24 cellular contexts compared by ENCODE assay signal in genomic region chr17:49597928-49598655, GRCh38. TPM values are rescaled to one million over a fixed set of nuclear protein-coding genes. Genes with fewer than 3 reads are reported as not detected.
A peak's percentile ranks its signal among the peaks of the same experiment; 100 is the strongest.
DNase-seq lines count a peak whose midpoint lies in the region; ATAC-seq and TF ChIP-seq lines count a peak whose summit lies in the region.
"Had no signal": no experiment of that assay in that cellular context is flagged by ENCODE, and none has a peak within 500 bp of the region (broad histone marks: within the 10 kb centered on the region; RNA-seq: fewer than 3 reads in every experiment).

No MANE protein-coding gene starts in this region.

- peaks cover 0 to 2% (median under 1%) of the 10 kb centered on the region in 4 donors for H3K4me1 Mint-ChIP-seq in CD4-positive, CD25-positive, alpha-beta regulatory T cell
- H3K4me1 Mint-ChIP-seq: stimulated activated effector memory CD8-positive, alpha-beta T cell treated with anti-CD3 and anti-CD28 coated beads, Interleukin-12 subunit alpha, Interleukin-12 subunit beta, amount 100 ng/mL, for 72 hours had no signal

- peak overlapping the region in 2 of 3 donors; percentile 21 to 52 for H3K27ac Mint-ChIP-seq in CD4-positive, CD25-positive, alpha-beta regulatory T cell
- H3K27ac Mint-ChIP-seq: activated T-helper 2 cell treated with anti-CD3 and anti-CD28 coated beads, Interferon-gamma antibody, Interleukin-2, Interleukin-4, amounts not matched to agents 10 μg/mL and 5 μg/mL and 100 μg/mL, durations not matched to agents 14 hours and 24 hours and 36 hours; endodermal cell had no signal

- no peaks in the 10 kb centered on the region for H3K9me3 Mint-ChIP-seq in CD4-positive, CD25-positive, alpha-beta regulatory T cell
- H3K9me3 Mint-ChIP-seq: activated T-helper 2 cell treated with anti-CD3 and anti-CD28 coated beads, Interferon-gamma antibody, Interleukin-2, Interleukin-4, amounts not matched to agents 10 μg/mL and 5 μg/mL and 100 μg/mL, durations not matched to agents 14 hours and 24 hours and 36 hours; endodermal cell; stimulated activated effector memory CD8-positive, alpha-beta T cell treated with anti-CD3 and anti-CD28 coated beads, Interleukin-12 subunit alpha, Interleukin-12 subunit beta, amount 100 ng/mL, for 72 hours had no signal

- no peaks in the 10 kb centered on the region for H3K27me3 Mint-ChIP-seq in CD4-positive, CD25-positive, alpha-beta regulatory T cell

- no peaks in the 10 kb centered on the region for H3K9me3 ChIP-seq in CD4-positive, CD25-positive, alpha-beta regulatory T cell (ENCODE audit: control insufficient read depth in 2 of 2, low read length in 2 of 2)
- no peaks in the 10 kb centered on the region for H3K9me3 ChIP-seq in ascending aorta
- H3K9me3 ChIP-seq: left lung, right lobe of liver had no signal

- peaks cover 68% of the 10 kb centered on the region for H3K36me3 ChIP-seq in CD4-positive, CD25-positive, alpha-beta regulatory T cell (ENCODE audit: control insufficient read depth, insufficient read depth, low read length)
- peaks cover 48 to 72% of the 10 kb centered on the region in 2 donors for H3K36me3 ChIP-seq in ascending aorta
- peaks cover 42% of the 10 kb centered on the region for H3K36me3 ChIP-seq in rectal smooth muscle tissue (ENCODE audit: control insufficient read depth, insufficient read depth, low read length)

- H3K27ac ChIP-seq in CD4-positive, CD25-positive, alpha-beta regulatory T cell (ENCODE audit: insufficient read depth, low read length, poor library complexity, severe bottlenecking) = no peak overlapping the region
- H3K27ac ChIP-seq in ascending aorta = peak overlapping the region; percentile 53 to 56
- H3K27ac ChIP-seq in rectal smooth muscle tissue (ENCODE audit: low read depth, low read length) = peak overlapping the region; percentile 49
- H3K27ac ChIP-seq: foreskin keratinocyte, right lobe of liver had no signal

- H3K4me3 ChIP-seq in CD4-positive, CD25-positive, alpha-beta regulatory T cell (ENCODE audit: low read depth, low read length) = no peak overlapping the region
- H3K4me3 ChIP-seq in ascending aorta = no peak overlapping the region
- H3K4me3 ChIP-seq in rectal smooth muscle tissue (ENCODE audit: low read length) = no peak overlapping the region
- H3K4me3 ChIP-seq: left lung, right lobe of liver had no signal

- H3K27me3 ChIP-seq in CD4-positive, CD25-positive, alpha-beta regulatory T cell (ENCODE audit: control insufficient read depth, insufficient read depth, low read length) = no peaks in the 10 kb centered on the region
- no peaks in the 10 kb centered on the region for H3K27me3 ChIP-seq in ascending aorta
- H3K27me3 ChIP-seq in rectal smooth muscle tissue (ENCODE audit: control insufficient read depth, insufficient read depth, low read length) = no peaks in the 10 kb centered on the region
- H3K27me3 ChIP-seq: foreskin keratinocyte, left lung, right lobe of liver had no signal

- TF ChIP-seq CTCF in ascending aorta (IDR thresholded peaks at IDR 0.05) = no peak

- H3K9ac ChIP-seq in rectal smooth muscle tissue (ENCODE audit: low read length) = no peak overlapping the region

- peaks cover 53% of the 10 kb centered on the region for H3K36me3 Mint-ChIP-seq in CD4-positive, CD25-positive, alpha-beta regulatory T cell

- no peak for ATAC-seq in CD4-positive, CD25-positive, alpha-beta regulatory T cell (ENCODE audit: low read depth in 2 of 2)
- no peak for ATAC-seq in HG02759 (IDR thresholded peaks at IDR 0.05; ENCODE audit: unreplicated experiment)
- ATAC-seq: foreskin keratinocyte; left lung; stimulated activated effector memory CD8-positive, alpha-beta T cell treated with anti-CD3 and anti-CD28 coated beads, Interleukin-12 subunit alpha, Interleukin-12 subunit beta, amount 100 ng/mL, for 72 hours had no signal

- DNase-seq in CD4-positive, CD25-positive, alpha-beta regulatory T cell = no peak
- DNase-seq in ascending aorta (ENCODE audit: low spot score in 2 of 2) (no peak), fibroblast of peridontal ligament (ENCODE audit: extremely low read depth) (peak; percentile 48), NCI-H526 (lab: John Stamatoyannopoulos, UW) (no peak), NCI-H2196 (lab: John Stamatoyannopoulos, UW; ENCODE audit: unreplicated experiment) (no peak), NCI-H2029 treated with DMSO at 0.1 percent for 48 hours (lab: John Stamatoyannopoulos, UW) (no peak)
- DNase-seq: activated CD4-positive, alpha-beta T cell treated with anti-CD3 and anti-CD28 coated beads for 4 hours; cerebellar nuclear complex; COR-L47; endodermal cell; foreskin keratinocyte; left lung; NCI-H1092; NCI-H2107; NCI-H69; nucleus accumbens; right lobe of liver; SW 1271; trophoblast cell had no signal

- intact Hi-C loops in ascending aorta (cut with DNase I) = no loop called here

- H3K4me3 Mint-ChIP-seq in CD4-positive, CD25-positive, alpha-beta regulatory T cell = no peak overlapping the region
- H3K4me3 Mint-ChIP-seq: endodermal cell; stimulated activated effector memory CD8-positive, alpha-beta T cell treated with anti-CD3 and anti-CD28 coated beads, Interleukin-12 subunit alpha, Interleukin-12 subunit beta, amount 100 ng/mL, for 72 hours had no signal

- no peaks in the 10 kb centered on the region for H3K4me1 ChIP-seq in CD4-positive, CD25-positive, alpha-beta regulatory T cell (ENCODE audit: control insufficient read depth, insufficient read depth, low read length, poor library complexity, severe bottlenecking)
- peaks cover 2 to 7% of the 10 kb centered on the region in 2 donors for H3K4me1 ChIP-seq in ascending aorta
- peaks cover 20% of the 10 kb centered on the region for H3K4me1 ChIP-seq in rectal smooth muscle tissue (ENCODE audit: control insufficient read depth, insufficient read depth, low read length)
- H3K4me1 ChIP-seq: right lobe of liver had no signal

RNA-seq across cellular contexts. Expression of gene NXPH3, which starts 22.4 kb away (rescaled TPM):
- not detected for total RNA-seq in CD4-positive, CD25-positive, alpha-beta regulatory T cell
- not detected for polyA plus RNA-seq in CD4-positive, CD25-positive, alpha-beta regulatory T cell
- 30.3 TPM for total RNA-seq in ascending aorta
- total RNA-seq: Daoy had no signal

Comparison
In these comparisons a context has a peak if more than half of its experiments do, and no peak if none do; other contexts are left out.
1. RNA of gene NXPH3, which starts 22.4 kb away (total RNA-seq): 30.3 TPM in ascending aorta (single experiment); not detected in CD4-positive, CD25-positive, alpha-beta regulatory T cell (single experiment); every median in the first group is over 10 times any median in the second.